Comparison of ENCODE assay signal across 8 cellular contexts in genomic region chr19:2164020-2164988, GRCh38. TPM values are rescaled to one million over a fixed set of nuclear protein-coding genes. Genes with fewer than 3 reads are reported as not detected.
DNase-seq lines count a peak whose midpoint lies in the region; ATAC-seq and TF ChIP-seq lines count a peak whose summit lies in the region.

No MANE protein-coding gene starts in this region.

- ATAC-seq in HG03159 (IDR thresholded peaks at IDR 0.05; ENCODE audit: unreplicated experiment), result peak; percentile 1
- ATAC-seq in GM19328 (IDR thresholded peaks at IDR 0.05; ENCODE audit: unreplicated experiment), result no peak

- H3K9me3 Mint-ChIP-seq in activated CD4-positive, alpha-beta T cell treated with anti-CD3 and anti-CD28 coated beads, Interleukin-2, amount 10 ng/mL, durations not matched to agents 7 days and 5 days, result no peaks in the 10 kb centered on the region
- H3K9me3 Mint-ChIP-seq in neural crest cell, result no peaks in the 10 kb centered on the region

- no peaks in the 10 kb centered on the region for H3K9me3 ChIP-seq in esophagus muscularis mucosa

- H3K27ac Mint-ChIP-seq in activated CD4-positive, alpha-beta T cell treated with anti-CD3 and anti-CD28 coated beads, Interleukin-2, amount 10 ng/mL, durations not matched to agents 7 days and 5 days, result peak overlapping the region; percentile 92
- peak overlapping the region; percentile 94 for H3K27ac Mint-ChIP-seq in neural crest cell (ENCODE audit: unreplicated experiment)

- DNase-seq in GM12865 (ENCODE audit: low read depth) (peak; percentile 39), esophagus muscularis mucosa (ENCODE audit: extremely low spot score) (no peak), neural crest cell (ENCODE audit: low read depth, low spot score) (peak; percentile 28), SKM-1 (lab: John Stamatoyannopoulos, UW; ENCODE audit: unreplicated experiment) (no peak), NCI-H1105 treated with DMSO at 0.1 percent for 48 hours (lab: John Stamatoyannopoulos, UW) (no peak)
- DNase-seq in activated CD4-positive, alpha-beta T cell treated with anti-CD3 and anti-CD28 coated beads, Interleukin-2, amount 10 ng/mL, durations not matched to agents 7 days and 5 days, result no peak

- no peak for TF ChIP-seq POLR2A in esophagus muscularis mucosa (IDR thresholded peaks at IDR 0.05; ENCODE audit: low read depth)

- WGBS in esophagus muscularis mucosa, result under 1% methylated on average over 36 of the region's 95 CpGs

- H3K36me3 Mint-ChIP-seq in activated CD4-positive, alpha-beta T cell treated with anti-CD3 and anti-CD28 coated beads, Interleukin-2, amount 10 ng/mL, durations not matched to agents 7 days and 5 days (ENCODE audit: low read depth), result peaks cover 2% of the 10 kb centered on the region
- H3K36me3 Mint-ChIP-seq in neural crest cell (ENCODE audit: low read depth), result no peaks in the 10 kb centered on the region

- H3K4me1 ChIP-seq in esophagus muscularis mucosa, result peaks cover 42 to 56% (median 55%) of the 10 kb centered on the region in 4 donors

- H3K4me1 Mint-ChIP-seq in activated CD4-positive, alpha-beta T cell treated with anti-CD3 and anti-CD28 coated beads, Interleukin-2, amount 10 ng/mL, durations not matched to agents 7 days and 5 days, result peaks cover 34% of the 10 kb centered on the region
- H3K4me1 Mint-ChIP-seq in neural crest cell, result peaks cover 31% of the 10 kb centered on the region

- peak overlapping the region; percentile 98 to 99 (median 99) for H3K27ac ChIP-seq in esophagus muscularis mucosa (replicated peaks in 1 of 4)

- H3K4me3 ChIP-seq in GM12865 (ENCODE audit: low read depth, low read length), result peak overlapping the region; percentile 99
- H3K4me3 ChIP-seq in esophagus muscularis mucosa, result peak overlapping the region; percentile 92 to 100 (median 96)

- POLR2A ChIA-PET in activated CD4-positive, alpha-beta T cell treated with anti-CD3 and anti-CD28 coated beads, Interleukin-2, amount 10 ng/mL, durations not matched to agents 7 days and 5 days (lab: Charles Lee), result no interaction called here

- H3K27me3 Mint-ChIP-seq in activated CD4-positive, alpha-beta T cell treated with anti-CD3 and anti-CD28 coated beads, Interleukin-2, amount 10 ng/mL, durations not matched to agents 7 days and 5 days, result no peaks in the 10 kb centered on the region
- H3K27me3 Mint-ChIP-seq in neural crest cell (ENCODE audit: low read depth), result no peaks in the 10 kb centered on the region

- TF ChIP-seq CTCF in GM12865 (IDR thresholded peaks at IDR 0.05; ENCODE audit: insufficient read depth, low read depth, low read length, missing control alignments) (no peak), esophagus muscularis mucosa (IDR thresholded peaks at IDR 0.05) (no peak), neural crest cell (conservative IDR thresholded peaks at IDR 0.05) (no peak)

- intact Hi-C loops in esophagus muscularis mucosa (cut with DNase I), result no loop called here

- CTCF ChIA-PET in activated CD4-positive, alpha-beta T cell treated with anti-CD3 and anti-CD28 coated beads, Interleukin-2, amount 10 ng/mL, durations not matched to agents 7 days and 5 days (lab: Charles Lee), result no interaction called here

- H3K4me3 Mint-ChIP-seq in activated CD4-positive, alpha-beta T cell treated with anti-CD3 and anti-CD28 coated beads, Interleukin-2, amount 10 ng/mL, durations not matched to agents 7 days and 5 days, result peak overlapping the region; percentile 89
- H3K4me3 Mint-ChIP-seq in neural crest cell, result peak overlapping the region; percentile 98

- no peaks in the 10 kb centered on the region for H3K27me3 ChIP-seq in esophagus muscularis mucosa

- no peak for TF ChIP-seq EP300 in esophagus muscularis mucosa (IDR thresholded peaks at IDR 0.05)

- no peaks in the 10 kb centered on the region for H3K36me3 ChIP-seq in esophagus muscularis mucosa

RNA-seq across cellular contexts. Expression of gene DOT1L, which starts 0.6 kb away (rescaled TPM):
- 10 to 100 TPM; 62.3 to 66.2 TPM for total RNA-seq in activated CD4-positive, alpha-beta T cell treated with anti-CD3 and anti-CD28 coated beads, Interleukin-2, amount 10 ng/mL, durations not matched to agents 7 days and 5 days
- total RNA-seq in esophagus muscularis mucosa (10 to 100 TPM; 10.8 to 13.2 (median 12.0) TPM), neural crest cell (117 and 127 TPM in 2 replicates)

RNA-seq across cellular contexts. Expression of gene AP3D1, which starts 12.9 kb away (rescaled TPM):
- total RNA-seq in activated CD4-positive, alpha-beta T cell treated with anti-CD3 and anti-CD28 coated beads, Interleukin-2, amount 10 ng/mL, durations not matched to agents 7 days and 5 days, result 10 to 100 TPM; 95.7 to 95.8 TPM
- total RNA-seq in esophagus muscularis mucosa (100 to 1,000 TPM in 2 of 4 donors, 10 to 100 TPM in 2; 76.0 to 156 (median 93.7) TPM), neural crest cell (142 and 146 TPM in 2 replicates)

Comparison
In these comparisons a context has a peak if more than half of its experiments do, and no peak if none do; other contexts are left out.
1. DNase-seq: peak in GM12865 (single experiment) and neural crest cell (single experiment); none in activated CD4-positive, alpha-beta T cell treated with anti-CD3 and anti-CD28 coated beads, Interleukin-2, amount 10 ng/mL, durations not matched to agents 7 days and 5 days (single experiment), esophagus muscularis mucosa (single experiment), SKM-1 (single experiment) and NCI-H1105 treated with DMSO at 0.1 percent for 48 hours (single experiment).